In the genomic region with DNA sequence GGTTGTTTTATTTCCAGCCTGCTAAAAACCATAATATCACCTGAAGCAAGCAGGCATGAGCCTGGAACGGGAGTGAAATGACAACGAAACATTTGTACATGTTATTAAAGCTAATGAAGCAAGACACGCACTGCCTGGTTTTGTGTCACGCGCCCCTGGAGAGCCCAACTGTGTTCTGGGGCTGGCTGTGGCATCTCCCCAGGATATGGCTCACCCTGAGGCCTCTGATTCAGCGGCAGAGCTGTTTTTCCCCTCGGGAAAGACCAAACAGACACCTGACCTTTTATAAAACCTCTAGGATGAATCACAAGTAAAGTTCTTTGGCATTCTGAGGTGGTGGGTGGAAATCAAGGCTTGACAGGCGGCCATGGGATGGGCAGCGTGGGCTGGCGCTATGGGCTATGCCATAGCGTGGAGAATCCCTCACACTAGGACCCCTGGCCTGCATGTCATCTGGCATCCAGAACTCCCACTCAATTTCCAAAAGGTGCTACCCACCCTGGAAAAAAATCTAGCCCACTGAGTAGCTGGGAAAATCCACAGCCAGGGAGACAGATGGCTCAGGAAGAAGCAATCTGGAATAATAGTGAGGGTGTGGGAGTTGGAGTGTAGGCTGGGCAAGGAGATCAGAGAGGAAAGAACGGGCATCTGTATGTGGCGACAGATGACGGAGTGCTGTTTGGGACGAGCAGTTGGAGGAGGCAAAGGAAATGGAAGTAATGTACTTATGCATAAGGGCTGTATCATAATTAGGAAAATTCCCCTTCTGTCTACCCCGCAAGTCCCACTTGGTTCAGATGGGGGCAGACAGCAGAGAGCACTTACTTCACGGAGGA, we compare ENCODE assay signal across 10 cellular contexts.
DNase-seq lines count a peak whose midpoint lies in the region; ATAC-seq and TF ChIP-seq lines count a peak whose summit lies in the region.
"Had no signal": no experiment of that assay in that cellular context is flagged by ENCODE, and none has a peak within 500 bp of the region (broad histone marks: within the 10 kb centered on the region; RNA-seq: fewer than 3 reads in every experiment).

No MANE protein-coding gene starts in this region.

- TF ChIP-seq EP300 in sigmoid colon (IDR thresholded peaks at IDR 0.05) = no peak

- intact Hi-C loops in IMR-90 (cut with micrococcal nuclease) (loop anchor here (1.0 to 5.0 kb wide), 3 partner anchors 131 to 362 kb away; no protein-coding TSS in a partner anchor), sigmoid colon (cut with DNase I) (no loop called here)

- H4K91ac ChIP-seq in IMR-90 (ENCODE audit: insufficient read depth, low read depth, low read length) = peak overlapping the region; percentile 99

- H3K4ac ChIP-seq in IMR-90 (ENCODE audit: low read depth, low read length) = peak overlapping the region; percentile 100

- peak overlapping the region; percentile 95 for H4K5ac ChIP-seq in IMR-90 (ENCODE audit: low read depth, low read length)

- peak overlapping the region; percentile 68 for H2AFZ ChIP-seq in IMR-90 (replicated peaks; ENCODE audit: low read length, poor library complexity)

- H3K27me3 ChIP-seq in IMR-90 (ENCODE audit: control insufficient read depth, insufficient read depth, low read length) = no peaks in the 10 kb centered on the region
- H3K27me3 ChIP-seq in sigmoid colon = no peaks in the 10 kb centered on the region

- WGBS in IMR-90 (ENCODE audit: extremely low coverage in 2 of 2, insufficient read length in 1 of 2), 2 experiments = no CpG with 5 or more reads among the region's 17 CpGs
- 86 to 89% methylated on average over 17 of the region's 17 CpGs for WGBS in sigmoid colon, 2 donors

- dilution Hi-C loops in IMR-90 (cut with HindIII; ENCODE audit: low sequenced_read_pairs, unreplicated experiment) = no loop called here

- H3K4me2 ChIP-seq in IMR-90 (ENCODE audit: low read depth, low read length) = peak overlapping the region; percentile 58

- peak overlapping the region; percentile 100 for H2BK20ac ChIP-seq in IMR-90 (ENCODE audit: low read depth, low read length)

- H2BK5ac ChIP-seq in IMR-90 (ENCODE audit: low read depth, low read length, poor library complexity, severe bottlenecking) = peak overlapping the region; percentile 97

- H3K9ac ChIP-seq in IMR-90 (ENCODE audit: low read depth, low read length) = peak overlapping the region; percentile 67

- peak overlapping the region; percentile 96 for H3K56ac ChIP-seq in IMR-90 (ENCODE audit: extremely low read depth, insufficient read depth, low read length)

- H3K23ac ChIP-seq in IMR-90 (ENCODE audit: low read depth, low read length) = peak overlapping the region; percentile 98

- H3K36me3 ChIP-seq in IMR-90 (ENCODE audit: control insufficient read depth, insufficient read depth, low read length) = no peaks in the 10 kb centered on the region
- no peaks in the 10 kb centered on the region for H3K36me3 ChIP-seq in sigmoid colon

- peak overlapping the region; percentile 100 for H3K18ac ChIP-seq in IMR-90 (ENCODE audit: low read depth, low read length)

- H3K9me3 ChIP-seq in IMR-90 (ENCODE audit: control insufficient read depth, insufficient read depth, low read length) (no peaks in the 10 kb centered on the region), sigmoid colon (no peaks in the 10 kb centered on the region)

- CTCF ChIA-PET in IMR-90 (lab: Yijun Ruan, JAX) = no interaction called here

- H2AK9ac ChIP-seq in IMR-90 (replicated peaks; ENCODE audit: low read depth, low read length, poor library complexity) = peak overlapping the region; percentile 91

- H2BK120ac ChIP-seq in IMR-90 (ENCODE audit: low read depth, low read length) = peak overlapping the region; percentile 100

- TF ChIP-seq CTCF in AG09309 (IDR thresholded peaks at IDR 0.05; ENCODE audit: control insufficient read depth, insufficient read depth, low read depth, low read length, missing control alignments) = no peak
- no peak for TF ChIP-seq CTCF in IMR-90 (conservative IDR thresholded peaks at IDR 0.05; ENCODE audit: low read depth, low read length)
- no peak for TF ChIP-seq CTCF in astrocyte of the spinal cord (IDR thresholded peaks at IDR 0.05; ENCODE audit: low read depth, low read length)
- no peak for TF ChIP-seq CTCF in sigmoid colon (IDR thresholded peaks at IDR 0.05)

- peak overlapping the region; percentile 97 for H2AK5ac ChIP-seq in IMR-90 (ENCODE audit: low read depth, low read length)

- peak overlapping the region; percentile 96 for H3K27ac ChIP-seq in IMR-90 (ENCODE audit: insufficient read depth, low read length)
- H3K27ac ChIP-seq in sigmoid colon = no peak overlapping the region

- H3K79me1 ChIP-seq in IMR-90 (ENCODE audit: low read depth in 1 of 2, low read length in 2 of 2) = peaks cover 20 to 41% of the 10 kb centered on the region in 2 experiments

- H3K4me1 ChIP-seq in IMR-90 (ENCODE audit: control insufficient read depth, insufficient read depth, low read length) (peaks cover 25% of the 10 kb centered on the region), sigmoid colon (peaks cover 0 to 50% (median 37%) of the 10 kb centered on the region in 4 donors)

- TF ChIP-seq RAD21 in IMR-90 (IDR thresholded peaks at IDR 0.05; ENCODE audit: low read length) = peak; percentile 3; the same call in 1 of the 2 replicates

- H3K9me1 ChIP-seq in IMR-90 (ENCODE audit: insufficient read depth, low read length) = peaks cover 18% of the 10 kb centered on the region

- peak overlapping the region; percentile 92; the same call in 2 of the 3 replicates for H2BK15ac ChIP-seq in IMR-90 (ENCODE audit: low read depth, low read length)

- POLR2A ChIA-PET in IMR-90 (lab: Charles Lee; ENCODE audit: unreplicated experiment) = interaction anchor here (1.0 kb wide), 1 partner anchor 126 kb away, joined by 3 read pairs; no protein-coding TSS in a partner anchor

- no TSS peak for BruUV-seq in IMR-90 (replicated peaks; lab: Mats Ljungman, UMichigan)

- H3K4me3 ChIP-seq in AG09309 (ENCODE audit: control insufficient read depth, low read depth, low read length) (no peak overlapping the region), IMR-90 (ENCODE audit: insufficient read depth, low read depth, low read length) (no peak overlapping the region), astrocyte of the spinal cord (ENCODE audit: low read depth, low read length) (no peak overlapping the region), sigmoid colon (no peak overlapping the region)

- in situ Hi-C loops in IMR-90 (cut with MboI; ENCODE audit: low sequenced_read_pairs) (no loop called here), astrocyte of the spinal cord (cut with HindIII; ENCODE audit: low sequenced_read_pairs) (no loop called here)

- H3K14ac ChIP-seq in IMR-90 (replicated peaks; ENCODE audit: low read depth, low read length) = peak overlapping the region; percentile 99

- peak overlapping the region; percentile 96 to 98 for H4K8ac ChIP-seq in IMR-90 (ENCODE audit: low read depth in 2 of 2, low read length in 2 of 2)

- H4K20me1 ChIP-seq in IMR-90 (ENCODE audit: insufficient read depth, low read length) = no peaks in the 10 kb centered on the region

- DNase-seq in AG09309 (ENCODE audit: low read depth) (peak; percentile 67), IMR-90 (peak; percentile 98), astrocyte of the spinal cord (ENCODE audit: low read depth, low spot score) (peak; percentile 91), lung microvascular endothelial cell (ENCODE audit: low read depth in 2 of 2) (peak; percentile 50 to 99), sigmoid colon (no peak), RPMI8226 (no peak)
- DNase-seq: DND-41, NCI-H1436 treated with DMSO at 0.1 percent for 48 hours had no signal

- TF ChIP-seq POLR2A in IMR-90 (IDR thresholded peaks at IDR 0.05; ENCODE audit: low read depth, low read length) (peak; percentile 41; the same call in 1 of the 2 replicates), sigmoid colon (IDR thresholded peaks at IDR 0.05) (no peak), GM18505 (IDR thresholded peaks at IDR 0.05; ENCODE audit: borderline replicate concordance, extremely low read depth, insufficient read depth, insufficient read length) (no peak)

- ATAC-seq in IMR-90 (ENCODE audit: low read depth) (peak; percentile 68), GM19395 (IDR thresholded peaks at IDR 0.05; ENCODE audit: unreplicated experiment) (no peak), GM18505 (IDR thresholded peaks at IDR 0.05; ENCODE audit: unreplicated experiment) (no peak)

TF ChIP-seq in IMR-90, 13 proteins besides CTCF, POLR2A, EP300 and RAD21:
- TF ChIP-seq BHLHE40 (IDR thresholded peaks at IDR 0.05; ENCODE audit: low read depth, low read length) = peak; percentile 89
- TF ChIP-seq RFX5 (IDR thresholded peaks at IDR 0.05; ENCODE audit: low read depth, low read length) = peak; percentile 95
- TF ChIP-seq CEBPB (IDR thresholded peaks at IDR 0.05; ENCODE audit: low read depth, low read length) = peak; percentile 79
- TF ChIP-seq NFE2L2 (IDR thresholded peaks at IDR 0.05; ENCODE audit: low read depth, low read length) = no peak
- peak; percentile 4; the same call in 1 of the 2 replicates for TF ChIP-seq SMC3 (IDR thresholded peaks at IDR 0.05; ENCODE audit: low read depth, low read length)
- no peak for TF ChIP-seq MAFK (IDR thresholded peaks at IDR 0.05; ENCODE audit: low read depth, low read length)
- TF ChIP-seq, protein P1, sequence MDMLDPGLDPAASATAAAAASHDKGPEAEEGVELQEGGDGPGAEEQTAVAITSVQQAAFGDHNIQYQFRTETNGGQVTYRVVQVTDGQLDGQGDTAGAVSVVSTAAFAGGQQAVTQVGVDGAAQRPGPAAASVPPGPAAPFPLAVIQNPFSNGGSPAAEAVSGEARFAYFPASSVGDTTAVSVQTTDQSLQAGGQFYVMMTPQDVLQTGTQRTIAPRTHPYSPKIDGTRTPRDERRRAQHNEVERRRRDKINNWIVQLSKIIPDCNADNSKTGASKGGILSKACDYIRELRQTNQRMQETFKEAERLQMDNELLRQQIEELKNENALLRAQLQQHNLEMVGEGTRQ (IDR thresholded peaks at IDR 0.05; ENCODE audit: low read depth, low read length) = peak; percentile 86
- peak; percentile 59; the same call in 1 of the 2 replicates for TF ChIP-seq MXI1 (IDR thresholded peaks at IDR 0.05; ENCODE audit: borderline replicate concordance, low read depth, low read length)
- 0 out of 2 replicates have a peak, but pooled peaks have one; percentile 9 for TF ChIP-seq MAZ (IDR thresholded peaks at IDR 0.05; ENCODE audit: borderline replicate concordance, low read depth, low read length)
- no peak for TF ChIP-seq RCOR1 (IDR thresholded peaks at IDR 0.05; ENCODE audit: insufficient replicate concordance, low read length)
- TF ChIP-seq FOS (IDR thresholded peaks at IDR 0.05; ENCODE audit: low read depth, low read length) = peak; percentile 91
- no peak for TF ChIP-seq CHD1 (IDR thresholded peaks at IDR 0.05; ENCODE audit: low read depth, low read length)

Comparison
In these comparisons a context has a peak if more than half of its experiments do, and no peak if none do; other contexts are left out.
1. DNase-seq: peak in AG09309 (single experiment), IMR-90 (single experiment), astrocyte of the spinal cord (single experiment) and lung microvascular endothelial cell (2 of 2); none in sigmoid colon (single experiment) and RPMI8226 (single experiment).